19 cellular contexts compared by ENCODE assay signal in the genomic region with DNA sequence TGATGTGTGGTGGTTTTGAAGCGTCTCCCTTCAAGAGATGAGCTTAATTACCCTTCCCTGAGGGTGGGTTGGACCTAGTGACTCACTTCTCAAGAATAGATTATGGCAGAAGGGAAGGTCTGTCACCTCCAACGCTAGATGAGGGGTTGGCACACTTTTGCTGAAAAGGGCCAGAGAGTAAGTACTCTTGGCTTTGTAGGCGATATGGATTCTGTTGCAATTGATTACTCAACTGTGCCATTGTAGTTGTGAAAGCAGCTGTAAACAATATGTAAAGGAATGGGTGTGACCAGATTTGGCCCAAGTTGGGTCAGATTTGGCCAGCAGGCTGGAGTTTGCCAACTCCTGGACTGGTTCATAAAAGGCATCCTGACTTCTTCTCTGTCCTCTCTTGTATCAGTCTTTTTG. TPM values are rescaled to one million over a fixed set of nuclear protein-coding genes. Genes with fewer than 3 reads are reported as not detected.
A peak's percentile ranks its signal among the peaks of the same experiment; 100 is the strongest.
DNase-seq lines count a peak whose midpoint lies in the region; ATAC-seq and TF ChIP-seq lines count a peak whose summit lies in the region.
"Had no signal": no experiment of that assay in that cellular context is flagged by ENCODE, and none has a peak within 500 bp of the region (broad histone marks: within the 10 kb centered on the region; RNA-seq: fewer than 3 reads in every experiment).

No MANE protein-coding gene starts in this region.

- POLR2A ChIA-PET in naive thymus-derived CD4-positive, alpha-beta T cell (lab: Charles Lee) = no interaction called here

- H3K4me3 Mint-ChIP-seq in naive thymus-derived CD4-positive, alpha-beta T cell = no peak overlapping the region
- H3K4me3 Mint-ChIP-seq: activated CD4-positive, alpha-beta T cell treated with anti-CD3 and anti-CD28 coated beads, Interleukin-2, amount 10 ng/mL, durations not matched to agents 7 days and 5 days; activated naive CD4-positive, alpha-beta T cell treated with anti-CD3 and anti-CD28 coated beads for 36 hours had no signal

- H3K4me1 Mint-ChIP-seq in naive thymus-derived CD4-positive, alpha-beta T cell = no peaks in the 10 kb centered on the region
- H3K4me1 Mint-ChIP-seq: activated CD4-positive, alpha-beta T cell treated with anti-CD3 and anti-CD28 coated beads, Interleukin-2, amount 10 ng/mL, durations not matched to agents 7 days and 5 days had no signal

- no peaks in the 10 kb centered on the region for H3K27me3 ChIP-seq in adipocyte (replicated peaks; ENCODE audit: control insufficient read depth, insufficient read depth, low read length)
- no peaks in the 10 kb centered on the region for H3K27me3 ChIP-seq in naive thymus-derived CD4-positive, alpha-beta T cell (ENCODE audit: control insufficient read depth in 2 of 2, insufficient read depth in 2 of 2, low read length in 2 of 2)
- H3K27me3 ChIP-seq: ascending aorta, right lobe of liver had no signal

- no peak overlapping the region for H3K9ac ChIP-seq in adipocyte (ENCODE audit: low read length)

- no peaks in the 10 kb centered on the region for H3K36me3 ChIP-seq in adipocyte (ENCODE audit: control insufficient read depth, insufficient read depth, low read length, severe bottlenecking)
- no peaks in the 10 kb centered on the region for H3K36me3 ChIP-seq in naive thymus-derived CD4-positive, alpha-beta T cell (ENCODE audit: control insufficient read depth in 2 of 3, insufficient read depth in 3 of 3, low read length in 3 of 3)
- H3K36me3 ChIP-seq: ascending aorta, right lobe of liver, stomach had no signal

- peaks cover 15% of the 10 kb centered on the region for H3K4me1 ChIP-seq in adipocyte (ENCODE audit: control insufficient read depth, insufficient read depth, low read length)
- no peaks in the 10 kb centered on the region for H3K4me1 ChIP-seq in naive thymus-derived CD4-positive, alpha-beta T cell (ENCODE audit: control insufficient read depth in 2 of 2, insufficient read depth in 2 of 2, low read length in 2 of 2)
- H3K4me1 ChIP-seq: ascending aorta, right lobe of liver, stomach had no signal

- H3K4me3 ChIP-seq in AG09309 (ENCODE audit: control insufficient read depth, low read depth, low read length) = no peak overlapping the region
- H3K4me3 ChIP-seq in adipocyte (ENCODE audit: low read length) = no peak overlapping the region
- no peak overlapping the region for H3K4me3 ChIP-seq in naive thymus-derived CD4-positive, alpha-beta T cell (ENCODE audit: low read length)
- H3K4me3 ChIP-seq: ascending aorta, mucosa of descending colon, right lobe of liver, stomach had no signal

- DNase-seq in AG09309 (ENCODE audit: low read depth) = peak; percentile 33
- peak; percentile 1 for DNase-seq in HuH-7.5 (ENCODE audit: low spot score)
- peak; percentile 73 for DNase-seq in adipocyte (ENCODE audit: low read depth)
- peak in 1 of 9 donors; percentile 2 for DNase-seq in naive thymus-derived CD4-positive, alpha-beta T cell
- DNase-seq in central memory CD4-positive, alpha-beta T cell = no peak
- no peak for DNase-seq in AML-193 (lab: John Stamatoyannopoulos, UW)
- DNase-seq in omental fat pad (ENCODE audit: low spot score) = no peak
- no peak for DNase-seq in NCI-H510A (lab: John Stamatoyannopoulos, UW)
- DNase-seq: activated CD4-positive, alpha-beta T cell treated with anti-CD3 and anti-CD28 coated beads, Interleukin-2, amount 10 ng/mL, durations not matched to agents 7 days and 5 days; activated naive CD4-positive, alpha-beta T cell treated with anti-CD3 and anti-CD28 coated beads for 36 hours; KBM-7; left ventricle myocardium superior; mucosa of descending colon; NCI-H1105 treated with DMSO at 0.1 percent for 48 hours; right lobe of liver; stomach had no signal

- no peaks in the 10 kb centered on the region for H3K9me3 Mint-ChIP-seq in naive thymus-derived CD4-positive, alpha-beta T cell
- H3K9me3 Mint-ChIP-seq: activated CD4-positive, alpha-beta T cell treated with anti-CD3 and anti-CD28 coated beads, Interleukin-2, amount 10 ng/mL, durations not matched to agents 7 days and 5 days; activated naive CD4-positive, alpha-beta T cell treated with anti-CD3 and anti-CD28 coated beads for 36 hours had no signal

- TF ChIP-seq CTCF in AG09309 (IDR thresholded peaks at IDR 0.05; ENCODE audit: control insufficient read depth, insufficient read depth, low read depth, low read length, missing control alignments) = no peak
- no peak for TF ChIP-seq CTCF in omental fat pad (IDR thresholded peaks at IDR 0.05)

- intact Hi-C loops in naive thymus-derived CD4-positive, alpha-beta T cell (cut with micrococcal nuclease) = no loop called here

- H3K36me3 Mint-ChIP-seq in naive thymus-derived CD4-positive, alpha-beta T cell = no peaks in the 10 kb centered on the region

- H3K27ac ChIP-seq in naive thymus-derived CD4-positive, alpha-beta T cell (ENCODE audit: low read depth, low read length) = no peak overlapping the region
- H3K27ac ChIP-seq: ascending aorta, right lobe of liver, stomach had no signal

- no peaks in the 10 kb centered on the region for H3K9me3 ChIP-seq in adipocyte (ENCODE audit: control insufficient read depth, low read length)
- H3K9me3 ChIP-seq in naive thymus-derived CD4-positive, alpha-beta T cell (ENCODE audit: control insufficient read depth in 2 of 3, low read length in 3 of 3) = no peaks in the 10 kb centered on the region
- H3K9me3 ChIP-seq: ascending aorta, mucosa of descending colon, right lobe of liver, stomach had no signal

- ATAC-seq in naive thymus-derived CD4-positive, alpha-beta T cell = peak; percentile 41
- ATAC-seq in omental fat pad (ENCODE audit: low FRiP score) = no peak
- ATAC-seq: HCT116, left ventricle myocardium superior, mucosa of descending colon, right lobe of liver had no signal

- no peak overlapping the region for H3K27ac Mint-ChIP-seq in naive thymus-derived CD4-positive, alpha-beta T cell
- H3K27ac Mint-ChIP-seq: activated CD4-positive, alpha-beta T cell treated with anti-CD3 and anti-CD28 coated beads, Interleukin-2, amount 10 ng/mL, durations not matched to agents 7 days and 5 days; activated naive CD4-positive, alpha-beta T cell treated with anti-CD3 and anti-CD28 coated beads for 36 hours had no signal

- CTCF ChIA-PET in naive thymus-derived CD4-positive, alpha-beta T cell (lab: Charles Lee) = interaction anchor here (0.5 to 1.6 kb wide), 2 partner anchors 107 to 151 kb away, joined by 3 to 6 read pairs; no protein-coding TSS in a partner anchor

- peaks cover 0 to 21% (median 8%) of the 10 kb centered on the region in 5 donors for H3K27me3 Mint-ChIP-seq in naive thymus-derived CD4-positive, alpha-beta T cell

RNA-seq across cellular contexts. Expression of a gene that starts 53.3 kb away (rescaled TPM):
- under 1 TPM in 2 of 5 experiments, not detected in 3; 0.24 to 0.27 TPM for total RNA-seq in naive thymus-derived CD4-positive, alpha-beta T cell
- polyA plus RNA-seq in naive thymus-derived CD4-positive, alpha-beta T cell = not detected
- 1 to 10 TPM in 3 of 4 donors, not detected in 1; 1.1 to 1.9 (median 1.1) TPM for total RNA-seq in omental fat pad
- total RNA-seq: activated CD4-positive, alpha-beta T cell treated with anti-CD3 and anti-CD28 coated beads, Interleukin-2, amount 10 ng/mL, durations not matched to agents 7 days and 5 days; activated naive CD4-positive, alpha-beta T cell treated with anti-CD3 and anti-CD28 coated beads for 36 hours; endothelial cell of umbilical vein; left ventricle myocardium superior; right lobe of liver had no signal
- polyA plus RNA-seq: endothelial cell of umbilical vein had no signal

RNA-seq across cellular contexts. Expression of a gene that starts 59.1 kb away (rescaled TPM):
- under 1 TPM in 1 of 5 experiments, not detected in 4; 0.12 TPM for total RNA-seq in naive thymus-derived CD4-positive, alpha-beta T cell
- not detected for polyA plus RNA-seq in naive thymus-derived CD4-positive, alpha-beta T cell
- 1 to 10 TPM in 1 of 4 donors, under 1 TPM in 2, not detected in 1; 0.37 to 5.5 (median 0.75) TPM for total RNA-seq in omental fat pad
- total RNA-seq: activated CD4-positive, alpha-beta T cell treated with anti-CD3 and anti-CD28 coated beads, Interleukin-2, amount 10 ng/mL, durations not matched to agents 7 days and 5 days; activated naive CD4-positive, alpha-beta T cell treated with anti-CD3 and anti-CD28 coated beads for 36 hours; ascending aorta; left ventricle myocardium superior had no signal

Comparison
In these comparisons a context has a peak if more than half of its experiments do, and no peak if none do; other contexts are left out.
1. DNase-seq: peak in AG09309 (single experiment), HuH-7.5 (single experiment) and adipocyte (single experiment); none in central memory CD4-positive, alpha-beta T cell (single experiment), AML-193 (0 of 2), omental fat pad (single experiment) and NCI-H510A (single experiment).